Comparison of ENCODE assay signal across 8 cellular contexts in genomic region chr9:22008662-22009562, GRCh38. TPM values are rescaled to one million over a fixed set of nuclear protein-coding genes. Genes with fewer than 3 reads are reported as not detected.
DNase-seq lines count a peak whose midpoint lies in the region; ATAC-seq and TF ChIP-seq lines count a peak whose summit lies in the region.

A gene with protein sequence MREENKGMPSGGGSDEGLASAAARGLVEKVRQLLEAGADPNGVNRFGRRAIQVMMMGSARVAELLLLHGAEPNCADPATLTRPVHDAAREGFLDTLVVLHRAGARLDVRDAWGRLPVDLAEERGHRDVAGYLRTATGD (minus strand): TSS chr9:22009305. CDS start chr9:22008953, 352 bp downstream.

- peaks cover 20% of the 10 kb centered on the region for H3K4me1 ChIP-seq in left ventricle myocardium inferior

- H3K4me3 ChIP-seq in left ventricle myocardium inferior, result peak within 1 kb of the TSS; percentile 84

- peak; percentile 97 for DNase-seq in ELR (ENCODE audit: low read depth)
- peak; percentile 67 for DNase-seq in SK-N-DZ (ENCODE audit: low spot score)
- DNase-seq in amygdala (lab: John Stamatoyannopoulos, UW), result peak; percentile 30 to 94 (median 86)
- peak; percentile 95 for DNase-seq in left ventricle myocardium inferior
- DNase-seq in posterior vena cava (ENCODE audit: low spot score), result peak; percentile 99
- DNase-seq in H4 (ENCODE audit: low spot score), result no peak

- H3K9me3 ChIP-seq in KOPT-K1 (ENCODE audit: insufficient read depth, low read length, poor library complexity, severe bottlenecking) (no peaks in the 10 kb centered on the region), left ventricle myocardium inferior (replicated peaks) (no peaks in the 10 kb centered on the region)

- intact Hi-C loops in left ventricle myocardium inferior (cut with micrococcal nuclease), result loop anchor here (5.0 kb wide), 1 partner anchor 197 kb away; no protein-coding TSS in a partner anchor
- intact Hi-C loops in posterior vena cava (cut with DNase I), result no loop called here

- H3K27ac ChIP-seq in KOPT-K1 (ENCODE audit: low read depth, low read length, poor library complexity, severe bottlenecking), result peak within 1 kb of the TSS; percentile 43
- peak within 1 kb of the TSS; percentile 93 for H3K27ac ChIP-seq in left ventricle myocardium inferior (replicated peaks)

- peak; percentile 81 for ATAC-seq in GM21786 (IDR thresholded peaks at IDR 0.05; ENCODE audit: unreplicated experiment)

- peaks cover 41% of the 10 kb centered on the region for H3K27me3 ChIP-seq in left ventricle myocardium inferior (ENCODE audit: low read depth)

- TF ChIP-seq CTCF in left ventricle myocardium inferior (IDR thresholded peaks at IDR 0.05; ENCODE audit: borderline replicate concordance), result peak; percentile 91

- H3K36me3 ChIP-seq in KOPT-K1 (ENCODE audit: insufficient read depth, low read length) (no peaks in the 10 kb centered on the region), left ventricle myocardium inferior (no peaks in the 10 kb centered on the region)

RNA-seq across cellular contexts. Expression of the gene that starts here (rescaled TPM):
- 0.50 and 0.61 TPM in 2 replicates for polyA plus RNA-seq in SK-N-DZ (2014; cell fraction: cytosol; rRNA removed)
- polyA plus RNA-seq in SK-N-DZ (2014; cell fraction: nucleus; rRNA removed), result 0.06 and 0.09 TPM in 2 replicates
- 0.82 TPM for total RNA-seq in left ventricle myocardium inferior
- 1 to 10 TPM; 7.1 to 8.2 TPM for total RNA-seq in posterior vena cava
- not detected in 2 replicates for total RNA-seq in H4 (2014; rRNA removed; shearing (Covaris generic))

Comparison
In these comparisons a context has a peak if more than half of its experiments do, and no peak if none do; other contexts are left out.
1. Peak in DNase-seq, H3K4me3 ChIP-seq and H3K27ac ChIP-seq in left ventricle myocardium inferior; RNA of the gene not detected or under 1 TPM.